Comparison of ENCODE assay signal across 29 cellular contexts in the genomic region with DNA sequence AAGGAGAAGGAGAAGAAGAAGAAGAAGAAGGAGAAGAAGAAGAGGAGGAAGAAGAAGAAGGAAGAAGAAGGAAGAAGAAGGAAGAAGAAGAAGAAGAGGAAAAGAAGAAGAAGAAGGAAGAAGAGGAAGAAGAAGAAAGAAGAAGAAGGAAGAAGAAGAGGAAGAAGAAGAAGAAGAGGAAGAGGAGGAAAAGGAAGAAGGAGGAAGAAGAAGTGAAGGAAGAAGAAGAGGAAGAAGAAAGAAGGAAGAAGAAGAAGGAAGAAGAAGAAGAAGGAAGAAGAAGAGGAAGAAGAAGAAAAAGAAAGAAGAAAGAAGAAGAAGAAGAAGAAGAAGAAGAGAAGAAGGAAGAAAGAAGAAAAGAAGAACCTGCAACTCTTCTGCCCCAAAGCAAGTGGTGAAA.
"Had no signal": no experiment of that assay in that cellular context is flagged by ENCODE, and none has a peak within 500 bp of the region (broad histone marks: within the 10 kb centered on the region; RNA-seq: fewer than 3 reads in every experiment).

No MANE protein-coding gene starts in this region.

- H3K9me3 ChIP-seq: colonic mucosa, gastrocnemius medialis had no signal

- H3K36me3 ChIP-seq: colonic mucosa, esophagus muscularis mucosa, esophagus squamous epithelium, gastrocnemius medialis, gastroesophageal sphincter, heart left ventricle, heart right ventricle had no signal

- H3K27ac ChIP-seq: colonic mucosa, coronary artery, dorsolateral prefrontal cortex, epithelial cell of prostate, esophagus muscularis mucosa, esophagus squamous epithelium, foreskin keratinocyte, gastrocnemius medialis, gastroesophageal sphincter, heart left ventricle, heart right ventricle had no signal

- H3K4me3 ChIP-seq: colonic mucosa, coronary artery, dorsolateral prefrontal cortex, esophagus muscularis mucosa, esophagus squamous epithelium, gastrocnemius medialis, gastroesophageal sphincter, heart left ventricle, heart right ventricle had no signal

- DNase-seq: colonic mucosa; cortex of kidney; dermis blood vessel endothelial cell; dorsolateral prefrontal cortex; effector CD4-positive, alpha-beta T cell; effector CD8-positive, alpha-beta T cell; effector memory CD4-positive, alpha-beta T cell; effector memory CD8-positive, alpha-beta T cell; endodermal cell; erythroblast; esophagus squamous epithelium; foreskin fibroblast; foreskin keratinocyte; foreskin melanocyte; gastrocnemius medialis; glutamatergic neuron; head of caudate nucleus; heart left ventricle; heart right ventricle had no signal

- H3K4me1 ChIP-seq: colonic mucosa, esophagus muscularis mucosa, esophagus squamous epithelium, foreskin keratinocyte, gastrocnemius medialis, gastroesophageal sphincter, heart left ventricle, heart right ventricle had no signal

- H3K4me3 Mint-ChIP-seq: dendritic cell treated with granulocyte-macrophage colony-stimulating factor and Interleukin-4, amounts not matched to agents 40 ng/mL and 50 ng/mL, for 4 days; effector memory CD8-positive, alpha-beta T cell; endodermal cell had no signal

- ATAC-seq: effector memory CD8-positive, alpha-beta T cell; esophagus mucosa; foreskin keratinocyte; gastrocnemius medialis; gastroesophageal sphincter; heart left ventricle; heart right ventricle had no signal

- H3K27me3 Mint-ChIP-seq: dendritic cell treated with granulocyte-macrophage colony-stimulating factor and Interleukin-4, amounts not matched to agents 40 ng/mL and 50 ng/mL, for 4 days; effector memory CD8-positive, alpha-beta T cell had no signal

- H3K27me3 ChIP-seq: colonic mucosa, dorsolateral prefrontal cortex, esophagus muscularis mucosa, esophagus squamous epithelium, foreskin keratinocyte, gastrocnemius medialis, gastroesophageal sphincter, heart left ventricle had no signal

- H3K27ac Mint-ChIP-seq: dendritic cell treated with granulocyte-macrophage colony-stimulating factor and Interleukin-4, amounts not matched to agents 40 ng/mL and 50 ng/mL, for 4 days; effector memory CD8-positive, alpha-beta T cell; endodermal cell had no signal

- FAIRE-seq: colon, endometrium, endothelial cell of umbilical vein, frontal cortex had no signal
